2 cellular contexts compared by ENCODE assay signal in genomic region chr2:237423891-237424290, GRCh38.
TF ChIP-seq lines count a peak whose summit lies in the region.

No MANE protein-coding gene starts in this region.

TF ChIP-seq in SK-N-SH, 30 proteins besides CTCF, POLR2A, EP300 and RAD21 (continued from another document):
- no peak for TF ChIP-seq USF1 (IDR thresholded peaks at IDR 0.05; ENCODE audit: borderline replicate concordance, low read depth)
- no peak for TF ChIP-seq MEF2A (IDR thresholded peaks at IDR 0.05; ENCODE audit: borderline replicate concordance, low read depth)
- no peak for TF ChIP-seq ZBTB33 (IDR thresholded peaks at IDR 0.05; ENCODE audit: borderline replicate concordance, low read depth)

TF ChIP-seq in SK-N-SH treated with all-trans-retinoic acid at 6 μM for 48 hours, 23 proteins besides CTCF, POLR2A, EP300 and RAD21 (continued from another document):
- TF ChIP-seq POU6F1 (CRISPR knock-in tag; IDR thresholded peaks at IDR 0.05; ENCODE audit: borderline replicate concordance, low read depth) (no peak), TCF4 (CRISPR knock-in tag; IDR thresholded peaks at IDR 0.05; ENCODE audit: borderline replicate concordance) (no peak), ARNTL (CRISPR knock-in tag; IDR thresholded peaks at IDR 0.05; ENCODE audit: borderline replicate concordance, low read depth) (no peak), ESRRG (CRISPR knock-in tag; IDR thresholded peaks at IDR 0.05) (no peak), SNAI2 (CRISPR knock-in tag; IDR thresholded peaks at IDR 0.05) (no peak), ZFP30 (CRISPR knock-in tag; IDR thresholded peaks at IDR 0.05) (no peak), TOX (CRISPR knock-in tag; IDR thresholded peaks at IDR 0.05; ENCODE audit: borderline replicate concordance) (no peak), ZNF8 (CRISPR knock-in tag; IDR thresholded peaks at IDR 0.05) (no peak), RARB (CRISPR knock-in tag; IDR thresholded peaks at IDR 0.05) (no peak)
- TF ChIP-seq, protein P1, sequence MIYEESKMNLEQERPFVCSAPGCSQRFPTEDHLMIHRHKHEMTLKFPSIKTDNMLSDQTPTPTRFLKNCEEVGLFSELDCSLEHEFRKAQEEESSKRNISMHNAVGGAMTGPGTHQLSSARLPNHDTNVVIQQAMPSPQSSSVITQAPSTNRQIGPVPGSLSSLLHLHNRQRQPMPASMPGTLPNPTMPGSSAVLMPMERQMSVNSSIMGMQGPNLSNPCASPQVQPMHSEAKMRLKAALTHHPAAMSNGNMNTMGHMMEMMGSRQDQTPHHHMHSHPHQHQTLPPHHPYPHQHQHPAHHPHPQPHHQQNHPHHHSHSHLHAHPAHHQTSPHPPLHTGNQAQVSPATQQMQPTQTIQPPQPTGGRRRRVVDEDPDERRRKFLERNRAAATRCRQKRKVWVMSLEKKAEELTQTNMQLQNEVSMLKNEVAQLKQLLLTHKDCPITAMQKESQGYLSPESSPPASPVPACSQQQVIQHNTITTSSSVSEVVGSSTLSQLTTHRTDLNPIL (CRISPR knock-in tag; IDR thresholded peaks at IDR 0.05; ENCODE audit: low read depth) = no peak
- TF ChIP-seq, protein P2, sequence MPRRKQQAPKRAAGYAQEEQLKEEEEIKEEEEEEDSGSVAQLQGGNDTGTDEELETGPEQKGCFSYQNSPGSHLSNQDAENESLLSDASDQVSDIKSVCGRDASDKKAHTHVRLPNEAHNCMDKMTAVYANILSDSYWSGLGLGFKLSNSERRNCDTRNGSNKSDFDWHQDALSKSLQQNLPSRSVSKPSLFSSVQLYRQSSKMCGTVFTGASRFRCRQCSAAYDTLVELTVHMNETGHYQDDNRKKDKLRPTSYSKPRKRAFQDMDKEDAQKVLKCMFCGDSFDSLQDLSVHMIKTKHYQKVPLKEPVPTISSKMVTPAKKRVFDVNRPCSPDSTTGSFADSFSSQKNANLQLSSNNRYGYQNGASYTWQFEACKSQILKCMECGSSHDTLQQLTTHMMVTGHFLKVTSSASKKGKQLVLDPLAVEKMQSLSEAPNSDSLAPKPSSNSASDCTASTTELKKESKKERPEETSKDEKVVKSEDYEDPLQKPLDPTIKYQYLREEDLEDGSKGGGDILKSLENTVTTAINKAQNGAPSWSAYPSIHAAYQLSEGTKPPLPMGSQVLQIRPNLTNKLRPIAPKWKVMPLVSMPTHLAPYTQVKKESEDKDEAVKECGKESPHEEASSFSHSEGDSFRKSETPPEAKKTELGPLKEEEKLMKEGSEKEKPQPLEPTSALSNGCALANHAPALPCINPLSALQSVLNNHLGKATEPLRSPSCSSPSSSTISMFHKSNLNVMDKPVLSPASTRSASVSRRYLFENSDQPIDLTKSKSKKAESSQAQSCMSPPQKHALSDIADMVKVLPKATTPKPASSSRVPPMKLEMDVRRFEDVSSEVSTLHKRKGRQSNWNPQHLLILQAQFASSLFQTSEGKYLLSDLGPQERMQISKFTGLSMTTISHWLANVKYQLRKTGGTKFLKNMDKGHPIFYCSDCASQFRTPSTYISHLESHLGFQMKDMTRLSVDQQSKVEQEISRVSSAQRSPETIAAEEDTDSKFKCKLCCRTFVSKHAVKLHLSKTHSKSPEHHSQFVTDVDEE (CRISPR knock-in tag; IDR thresholded peaks at IDR 0.05) = no peak
TF ChIP-seq in SK-N-SH treated with all-trans-retinoic acid at 6 μM for 48 hours: peak in this region for 0.
